In the genomic region with DNA sequence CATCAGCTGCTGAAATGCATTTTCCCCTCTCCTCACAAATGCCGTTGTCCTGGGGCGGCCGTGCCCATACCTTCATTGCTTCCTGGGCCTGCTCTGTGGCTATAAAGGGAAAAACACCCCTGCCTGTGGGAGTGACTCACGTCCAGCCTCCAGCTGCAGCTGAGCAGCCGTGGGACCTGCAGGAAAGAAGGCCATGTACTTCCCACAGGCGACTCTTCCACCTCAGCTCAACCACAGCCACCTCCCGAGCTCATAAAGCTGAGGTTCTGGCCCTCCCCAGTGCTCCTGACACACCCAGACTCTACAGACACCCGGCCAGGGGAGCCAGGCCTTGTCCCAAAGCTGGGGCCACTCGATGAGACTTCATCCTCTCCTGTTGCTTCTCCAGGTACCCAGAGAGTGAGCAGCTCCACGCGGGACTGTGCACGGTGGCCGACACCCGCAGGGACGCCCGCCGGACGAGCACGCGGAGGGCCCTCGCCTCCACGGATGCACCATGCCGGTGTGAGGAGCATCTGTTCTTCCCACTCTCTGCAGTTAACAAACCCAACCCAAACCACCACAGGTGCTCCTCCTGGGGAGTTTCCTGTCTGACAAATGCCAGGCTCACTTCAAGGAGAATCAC, we compare ENCODE assay signal across 1 cellular context.
TF ChIP-seq lines count a peak whose summit lies in the region.

No MANE protein-coding gene starts in this region.

TF ChIP-seq in IMR-90, 13 proteins besides CTCF, POLR2A, EP300 and RAD21:
- TF ChIP-seq, protein P1, sequence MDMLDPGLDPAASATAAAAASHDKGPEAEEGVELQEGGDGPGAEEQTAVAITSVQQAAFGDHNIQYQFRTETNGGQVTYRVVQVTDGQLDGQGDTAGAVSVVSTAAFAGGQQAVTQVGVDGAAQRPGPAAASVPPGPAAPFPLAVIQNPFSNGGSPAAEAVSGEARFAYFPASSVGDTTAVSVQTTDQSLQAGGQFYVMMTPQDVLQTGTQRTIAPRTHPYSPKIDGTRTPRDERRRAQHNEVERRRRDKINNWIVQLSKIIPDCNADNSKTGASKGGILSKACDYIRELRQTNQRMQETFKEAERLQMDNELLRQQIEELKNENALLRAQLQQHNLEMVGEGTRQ (IDR thresholded peaks at IDR 0.05; ENCODE audit: low read depth, low read length) = no peak
- TF ChIP-seq MAFK (IDR thresholded peaks at IDR 0.05; ENCODE audit: low read depth, low read length) = no peak
- no peak for TF ChIP-seq NFE2L2 (IDR thresholded peaks at IDR 0.05; ENCODE audit: low read depth, low read length)
- no peak for TF ChIP-seq BHLHE40 (IDR thresholded peaks at IDR 0.05; ENCODE audit: low read depth, low read length)
- TF ChIP-seq MAZ (IDR thresholded peaks at IDR 0.05; ENCODE audit: borderline replicate concordance, low read depth, low read length) = no peak
- no peak for TF ChIP-seq MXI1 (IDR thresholded peaks at IDR 0.05; ENCODE audit: borderline replicate concordance, low read depth, low read length)
- no peak for TF ChIP-seq FOS (IDR thresholded peaks at IDR 0.05; ENCODE audit: low read depth, low read length)
- no peak for TF ChIP-seq RCOR1 (IDR thresholded peaks at IDR 0.05; ENCODE audit: insufficient replicate concordance, low read length)
- no peak for TF ChIP-seq SMC3 (IDR thresholded peaks at IDR 0.05; ENCODE audit: low read depth, low read length)
- TF ChIP-seq RFX5 (IDR thresholded peaks at IDR 0.05; ENCODE audit: low read depth, low read length) = no peak
- no peak for TF ChIP-seq CHD1 (IDR thresholded peaks at IDR 0.05; ENCODE audit: low read depth, low read length)
- no peak for TF ChIP-seq CEBPB (IDR thresholded peaks at IDR 0.05; ENCODE audit: low read depth, low read length)
- TF ChIP-seq, protein P2, sequence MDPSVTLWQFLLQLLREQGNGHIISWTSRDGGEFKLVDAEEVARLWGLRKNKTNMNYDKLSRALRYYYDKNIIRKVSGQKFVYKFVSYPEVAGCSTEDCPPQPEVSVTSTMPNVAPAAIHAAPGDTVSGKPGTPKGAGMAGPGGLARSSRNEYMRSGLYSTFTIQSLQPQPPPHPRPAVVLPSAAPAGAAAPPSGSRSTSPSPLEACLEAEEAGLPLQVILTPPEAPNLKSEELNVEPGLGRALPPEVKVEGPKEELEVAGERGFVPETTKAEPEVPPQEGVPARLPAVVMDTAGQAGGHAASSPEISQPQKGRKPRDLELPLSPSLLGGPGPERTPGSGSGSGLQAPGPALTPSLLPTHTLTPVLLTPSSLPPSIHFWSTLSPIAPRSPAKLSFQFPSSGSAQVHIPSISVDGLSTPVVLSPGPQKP (IDR thresholded peaks at IDR 0.05; ENCODE audit: borderline replicate concordance, low read depth, low read length) = no peak
